In genomic region chr11:116710762-116711161, GRCh38 we compare ENCODE assay signal across 38 cellular contexts.
"Had no signal": no experiment of that assay in that cellular context is flagged by ENCODE, and none has a peak within 500 bp of the region (broad histone marks: within the 10 kb centered on the region; RNA-seq: fewer than 3 reads in every experiment).

No MANE protein-coding gene starts in this region.

- H3K4me1 ChIP-seq: adrenal gland, ascending aorta had no signal

- FAIRE-seq: bronchial epithelial cell, TTC549 had no signal

- H3K27me3 ChIP-seq: adrenal gland, ascending aorta, cardiac muscle cell had no signal

- ATAC-seq: activated CD8-positive, alpha-beta T cell treated with anti-CD3 and anti-CD28 coated beads for 36 hours; activated naive CD4-positive, alpha-beta T cell treated with anti-CD3 and anti-CD28 coated beads, Interleukin-2, amount 50 U/mL, for 72 hours; activated T-cell treated with anti-CD3 and anti-CD28 coated beads, Interleukin-2, amount 50 U/mL, for 4 hours; activated T-cell treated with anti-CD3 and anti-CD28 coated beads, Interleukin-2, amount 50 U/mL, for 72 hours; activated T-helper 17 cell treated with anti-CD3 and anti-CD28 coated beads, Interleukin-2, amount 50 U/mL, for 72 hours had no signal

- H3K36me3 Mint-ChIP-seq: activated CD4-positive, alpha-beta memory T cell treated with anti-CD3 and anti-CD28 coated beads for 36 hours; activated naive CD4-positive, alpha-beta T cell treated with anti-CD3 and anti-CD28 coated beads, Interleukin-2, amount 50 U/mL, for 72 hours; activated naive CD8-positive, alpha-beta T cell treated with anti-CD3 and anti-CD28 coated beads for 36 hours; brain had no signal

- H3K9me3 Mint-ChIP-seq: activated B cell treated with CpG ODN at 0.5 μM for 24 hours; activated CD4-positive, alpha-beta memory T cell treated with anti-CD3 and anti-CD28 coated beads for 36 hours; activated CD4-positive, alpha-beta T cell treated with anti-CD3 and anti-CD28 coated beads, Interleukin-2, amount 10 ng/mL, durations not matched to agents 24 days and 14 days; activated CD8-positive, alpha-beta T cell treated with anti-CD3 and anti-CD28 coated beads for 36 hours; activated naive CD4-positive, alpha-beta T cell treated with anti-CD3 and anti-CD28 coated beads for 36 hours; activated naive CD4-positive, alpha-beta T cell treated with anti-CD3 and anti-CD28 coated beads, Interleukin-2, amount 50 U/mL, for 72 hours; activated naive CD8-positive, alpha-beta T cell treated with anti-CD3 and anti-CD28 coated beads for 36 hours; activated T-cell treated with anti-CD3 and anti-CD28 coated beads, Interleukin-2, amount 50 U/mL, for 4 hours; activated T-cell treated with anti-CD3 and anti-CD28 coated beads, Interleukin-2, amount 50 U/mL, for 72 hours; activated T-helper 1 cell treated with anti-CD3 and anti-CD28 coated beads, Interleukin-12 subunit alpha, Interleukin-12 subunit beta, Interleukin-2, Interleukin-4 antibody, amounts not matched to agents 30 ng/mL and 10 ng/mL and 1 ng/mL, durations not matched to agents 14 hours and 24 hours and 36 hours; activated T-helper 17 cell treated with anti-CD3 and anti-CD28 coated beads, Interleukin-2, amount 50 U/mL, for 72 hours; brain; central memory CD8-positive, alpha-beta T cell; T-helper 1 cell treated with Interleukin-12 subunit alpha and Interleukin-12 subunit beta and Interleukin-4 antibody, amounts not matched to agents 30 μg/mL and 1 μg/mL, for 36 hours; T-helper 2 cell treated with Interferon-gamma antibody and Interleukin-4, amounts not matched to agents 5 μg/mL and 100 μg/mL, for 36 hours had no signal

- H3K4me1 Mint-ChIP-seq: activated B cell treated with CpG ODN at 0.5 μM for 24 hours; activated CD4-positive, alpha-beta T cell treated with anti-CD3 and anti-CD28 coated beads, Interleukin-2, amount 10 ng/mL, durations not matched to agents 24 days and 14 days; activated naive CD8-positive, alpha-beta T cell treated with anti-CD3 and anti-CD28 coated beads for 36 hours; activated T-helper 17 cell treated with anti-CD3 and anti-CD28 coated beads, Interleukin-2, amount 50 U/mL, for 72 hours; central memory CD8-positive, alpha-beta T cell had no signal

- H3K9me3 ChIP-seq: adrenal gland, ascending aorta had no signal

- H3K27ac ChIP-seq: adrenal gland, ascending aorta, cardiac muscle cell, VCaP had no signal

- H3K4me3 Mint-ChIP-seq: activated B cell treated with CpG ODN at 0.5 μM for 24 hours; activated CD4-positive, alpha-beta memory T cell treated with anti-CD3 and anti-CD28 coated beads for 36 hours; activated CD4-positive, alpha-beta T cell treated with anti-CD3 and anti-CD28 coated beads, Interleukin-2, amount 10 ng/mL, durations not matched to agents 24 days and 14 days; activated CD8-positive, alpha-beta T cell treated with anti-CD3 and anti-CD28 coated beads for 36 hours; activated naive CD4-positive, alpha-beta T cell treated with anti-CD3 and anti-CD28 coated beads for 36 hours; activated naive CD8-positive, alpha-beta T cell treated with anti-CD3 and anti-CD28 coated beads for 36 hours; activated T-cell treated with anti-CD3 and anti-CD28 coated beads, Interleukin-2, amount 50 U/mL, for 4 hours; activated T-cell treated with anti-CD3 and anti-CD28 coated beads, Interleukin-2, amount 50 U/mL, for 72 hours; activated T-helper 1 cell treated with anti-CD3 and anti-CD28 coated beads, Interleukin-12 subunit alpha, Interleukin-12 subunit beta, Interleukin-2, Interleukin-4 antibody, amounts not matched to agents 30 ng/mL and 10 ng/mL and 1 ng/mL, durations not matched to agents 14 hours and 24 hours and 36 hours; activated T-helper 17 cell treated with anti-CD3 and anti-CD28 coated beads, Interleukin-2, amount 50 U/mL, for 72 hours; brain; central memory CD8-positive, alpha-beta T cell; T-helper 1 cell treated with Interleukin-12 subunit alpha and Interleukin-12 subunit beta and Interleukin-4 antibody, amounts not matched to agents 30 μg/mL and 1 μg/mL, for 36 hours; T-helper 2 cell treated with Interferon-gamma antibody and Interleukin-4, amounts not matched to agents 5 μg/mL and 100 μg/mL, for 36 hours had no signal

- DNase-seq: activated B cell treated with CpG ODN at 0.5 μM for 24 hours; activated CD4-positive, alpha-beta memory T cell treated with anti-CD3 and anti-CD28 coated beads for 36 hours; activated CD4-positive, alpha-beta T cell treated with anti-CD3 and anti-CD28 coated beads for 4 hours; activated CD4-positive, alpha-beta T cell treated with anti-CD3 and anti-CD28 coated beads, Interleukin-2, amount 10 ng/mL, durations not matched to agents 24 days and 14 days; activated CD4-positive, alpha-beta T cell treated with anti-CD3 and anti-CD28 coated beads, Interleukin-2, amount 50 U/mL, for 1 hour; activated CD4-positive, alpha-beta T cell treated with anti-CD3 and anti-CD28 coated beads, Interleukin-2, amount 50 U/mL, for 4 hours; activated CD4-positive, CD25-positive, alpha-beta regulatory T cell treated with anti-CD3 and anti-CD28 coated beads, Interleukin-2, amount 50 U/mL, for 72 hours; activated CD8-positive, alpha-beta memory T cell treated with anti-CD3 and anti-CD28 coated beads, Interleukin-2, amount 50 U/mL, for 4 hours; activated CD8-positive, alpha-beta T cell treated with anti-CD3 and anti-CD28 coated beads for 36 hours; activated effector memory CD4-positive, alpha-beta T cell treated with anti-CD3 and anti-CD28 coated beads, Interleukin-2, amount 50 U/mL, for 16 hours; activated gamma-delta T cell treated with Interleukin-2 at 50 U/mL for 16 hours; activated naive CD4-positive, alpha-beta T cell; activated naive CD4-positive, alpha-beta T cell treated with anti-CD3 and anti-CD28 coated beads for 36 hours; activated naive CD4-positive, alpha-beta T cell treated with anti-CD3 and anti-CD28 coated beads, Interleukin-2, amount 50 U/mL, for 16 hours; activated naive CD8-positive, alpha-beta T cell treated with anti-CD3 and anti-CD28 coated beads for 36 hours; activated T-cell treated with anti-CD3 and anti-CD28 coated beads for 4 hours; activated T-cell treated with anti-CD3 and anti-CD28 coated beads, Interleukin-2, amount 50 U/mL, for 1 hour; activated T-cell treated with anti-CD3 and anti-CD28 coated beads, Interleukin-2, amount 50 U/mL, for 4 hours; activated T-cell treated with anti-CD3 and anti-CD28 coated beads, Interleukin-2, amount 50 U/mL, for 72 hours; adrenal gland; amniotic stem cell; caudate nucleus; cerebellar nuclear complex; T-helper 1 cell; T-helper 2 cell; T-helper 9 cell had no signal

- H3K4me3 ChIP-seq: adrenal gland, ascending aorta, cardiac muscle cell had no signal

- H3K36me3 ChIP-seq: adrenal gland, ascending aorta, cardiac muscle cell had no signal

- H3K27ac Mint-ChIP-seq: activated B cell treated with CpG ODN at 0.5 μM for 24 hours; activated CD4-positive, alpha-beta memory T cell treated with anti-CD3 and anti-CD28 coated beads for 36 hours; activated CD4-positive, alpha-beta T cell treated with anti-CD3 and anti-CD28 coated beads, Interleukin-2, amount 10 ng/mL, durations not matched to agents 24 days and 14 days; activated CD8-positive, alpha-beta T cell treated with anti-CD3 and anti-CD28 coated beads for 36 hours; activated naive CD4-positive, alpha-beta T cell treated with anti-CD3 and anti-CD28 coated beads for 36 hours; activated naive CD4-positive, alpha-beta T cell treated with anti-CD3 and anti-CD28 coated beads, Interleukin-2, amount 50 U/mL, for 72 hours; activated naive CD8-positive, alpha-beta T cell treated with anti-CD3 and anti-CD28 coated beads for 36 hours; activated T-cell treated with anti-CD3 and anti-CD28 coated beads, Interleukin-2, amount 50 U/mL, for 72 hours; activated T-helper 1 cell treated with anti-CD3 and anti-CD28 coated beads, Interleukin-12 subunit alpha, Interleukin-12 subunit beta, Interleukin-2, Interleukin-4 antibody, amounts not matched to agents 30 ng/mL and 10 ng/mL and 1 ng/mL, durations not matched to agents 14 hours and 24 hours and 36 hours; activated T-helper 17 cell treated with anti-CD3 and anti-CD28 coated beads, Interleukin-2, amount 50 U/mL, for 72 hours; T-helper 1 cell treated with Interleukin-12 subunit alpha and Interleukin-12 subunit beta and Interleukin-4 antibody, amounts not matched to agents 30 μg/mL and 1 μg/mL, for 36 hours; T-helper 2 cell treated with Interferon-gamma antibody and Interleukin-4, amounts not matched to agents 5 μg/mL and 100 μg/mL, for 36 hours had no signal
